Comparison of ENCODE assay signal across 15 cellular contexts in the genomic region with DNA sequence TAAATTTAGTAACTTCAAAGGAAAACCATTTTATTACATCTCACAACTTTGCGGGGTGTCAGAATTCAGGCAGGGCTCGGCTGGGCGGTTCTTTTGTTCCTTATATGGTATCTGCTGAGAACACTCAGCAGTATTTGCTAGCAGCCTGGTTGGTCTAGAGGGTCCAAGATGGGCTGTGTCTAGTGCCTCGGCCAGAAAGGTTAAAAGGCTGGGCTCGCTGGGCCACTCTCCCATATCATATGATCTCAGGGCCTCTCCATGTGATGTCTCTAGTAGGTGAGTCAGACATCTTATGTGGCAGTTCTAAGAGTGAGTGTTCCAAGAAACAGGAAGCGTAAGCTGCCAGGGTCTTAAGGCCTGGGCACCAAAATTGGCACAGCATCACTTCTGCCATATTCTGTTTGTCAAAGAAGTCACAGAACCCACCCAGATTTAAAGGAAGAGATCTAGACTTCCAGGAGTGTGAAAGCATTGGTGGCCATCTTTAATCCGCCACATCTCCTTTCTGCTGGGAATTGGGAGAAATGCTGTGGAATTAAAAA.
DNase-seq lines count a peak whose midpoint lies in the region; ATAC-seq and TF ChIP-seq lines count a peak whose summit lies in the region.
"Had no signal": no experiment of that assay in that cellular context is flagged by ENCODE, and none has a peak within 500 bp of the region (broad histone marks: within the 10 kb centered on the region; RNA-seq: fewer than 3 reads in every experiment).

No MANE protein-coding gene starts in this region.

- no peak for ATAC-seq in HG02973 (IDR thresholded peaks at IDR 0.05; ENCODE audit: unreplicated experiment)
- ATAC-seq in effector memory CD8-positive, alpha-beta T cell (replicated peaks): no peak

- no peaks in the 10 kb centered on the region for H3K9me3 Mint-ChIP-seq in effector memory CD8-positive, alpha-beta T cell

- no peak overlapping the region for H3K4me3 ChIP-seq in fibroblast of mammary gland (ENCODE audit: control insufficient read depth, low read depth, low read length)
- H3K4me3 ChIP-seq: PC-9, SJSA1 had no signal

- peaks cover 7 to 8% of the 10 kb centered on the region in 2 donors for H3K4me1 Mint-ChIP-seq in effector memory CD8-positive, alpha-beta T cell (ENCODE audit: low read depth in 2 of 2)

- H3K36me3 Mint-ChIP-seq in effector memory CD8-positive, alpha-beta T cell (ENCODE audit: insufficient read depth): no peaks in the 10 kb centered on the region
- H3K36me3 Mint-ChIP-seq: CD4-positive, CD25-positive, alpha-beta regulatory T cell had no signal

- H3K4me3 Mint-ChIP-seq in effector memory CD8-positive, alpha-beta T cell: no peak overlapping the region
- H3K4me3 Mint-ChIP-seq: CD4-positive, CD25-positive, alpha-beta regulatory T cell had no signal

- DNase-seq in COLO829 (ENCODE audit: low spot score): peak; percentile 19
- peak; percentile 6 for DNase-seq in HCEC 1CT
- peak; percentile 58 for DNase-seq in RKO (ENCODE audit: low spot score)
- DNase-seq in fibroblast of mammary gland (ENCODE audit: low read depth): peak; percentile 6
- DNase-seq in Kasumi-1 (lab: John Stamatoyannopoulos, UW): no peak
- DNase-seq in effector memory CD8-positive, alpha-beta T cell: no peak
- DNase-seq: Caco-2; CD4-positive, CD25-positive, alpha-beta regulatory T cell; MM.1S; NCI-H1694 treated with DMSO at 0.1 percent for 48 hours; NCI-H226; NCI-H524 treated with DMSO at 0.1 percent for 48 hours; PC-9 had no signal

- TF ChIP-seq CTCF in fibroblast of mammary gland (conservative IDR thresholded peaks at IDR 0.05; ENCODE audit: control insufficient read depth, insufficient read depth, low read depth, low read length): no peak

- peaks cover 0 to 8% of the 10 kb centered on the region in 2 donors for H3K27me3 Mint-ChIP-seq in effector memory CD8-positive, alpha-beta T cell
- H3K27me3 Mint-ChIP-seq: CD4-positive, CD25-positive, alpha-beta regulatory T cell had no signal

- H3K27ac Mint-ChIP-seq in effector memory CD8-positive, alpha-beta T cell: no peak overlapping the region

Comparison
In these comparisons a context has a peak if more than half of its experiments do, and no peak if none do; other contexts are left out.
1. DNase-seq: peak in COLO829 (single experiment), HCEC 1CT (single experiment), RKO (single experiment) and fibroblast of mammary gland (single experiment); none in Kasumi-1 (0 of 2) and effector memory CD8-positive, alpha-beta T cell (0 of 3).